Comparison of ENCODE assay signal across 26 cellular contexts in the genomic region with DNA sequence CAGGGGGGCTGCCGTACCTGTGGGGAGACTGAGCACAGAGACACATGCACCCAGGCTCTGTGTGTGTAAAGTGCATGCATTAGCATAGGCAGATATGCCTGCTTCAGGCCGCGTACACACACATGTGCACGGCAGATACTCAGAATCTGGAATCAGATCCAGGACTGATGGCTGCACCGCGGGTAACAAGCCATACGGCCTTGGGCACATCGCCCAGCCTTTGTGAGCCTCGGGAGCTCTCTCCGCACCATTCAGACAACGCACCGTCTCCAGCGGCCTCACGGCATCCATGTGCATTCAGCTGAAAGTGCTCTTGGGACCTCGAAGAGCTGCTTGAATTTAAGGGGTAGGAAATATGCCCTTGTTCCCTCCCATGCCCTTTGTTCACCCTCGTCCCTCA.
A peak's percentile ranks its signal among the peaks of the same experiment; 100 is the strongest.
DNase-seq lines count a peak whose midpoint lies in the region; ATAC-seq and TF ChIP-seq lines count a peak whose summit lies in the region.
"Had no signal": no experiment of that assay in that cellular context is flagged by ENCODE, and none has a peak within 500 bp of the region (broad histone marks: within the 10 kb centered on the region; RNA-seq: fewer than 3 reads in every experiment).

No MANE protein-coding gene starts in this region.

- H3K9me3 Mint-ChIP-seq in neural progenitor cell, result no peaks in the 10 kb centered on the region
- H3K9me3 Mint-ChIP-seq: activated CD8-positive, alpha-beta T cell treated with anti-CD3 and anti-CD28 coated beads for 36 hours; activated naive CD4-positive, alpha-beta T cell treated with anti-CD3 and anti-CD28 coated beads for 36 hours; nephron progenitor cell; stimulated activated naive CD8-positive, alpha-beta T cell treated with anti-CD3 and anti-CD28 coated beads, Interleukin-15, Interleukin-2, amounts not matched to agents 100 ng/mL and 50 ng/mL, for 24 hours had no signal

- H3K4me3 Mint-ChIP-seq in neural progenitor cell, result no peak overlapping the region
- H3K4me3 Mint-ChIP-seq: activated CD8-positive, alpha-beta T cell treated with anti-CD3 and anti-CD28 coated beads for 36 hours; activated naive CD4-positive, alpha-beta T cell treated with anti-CD3 and anti-CD28 coated beads for 36 hours; nephron progenitor cell; stimulated activated naive CD8-positive, alpha-beta T cell treated with anti-CD3 and anti-CD28 coated beads, Interleukin-15, Interleukin-2, amounts not matched to agents 100 ng/mL and 50 ng/mL, for 24 hours; T-helper 17 cell had no signal

- intact Hi-C loops in adrenal gland (cut with DNase I), result no loop called here
- intact Hi-C loops in PC-3 (cut with micrococcal nuclease), result no loop called here

- no peak for TF ChIP-seq POLR2A in adrenal gland (IDR thresholded peaks at IDR 0.05)

- no peaks in the 10 kb centered on the region for H4K20me1 ChIP-seq in neural progenitor cell (ENCODE audit: low read depth)
- H4K20me1 ChIP-seq in PC-3 (ENCODE audit: low read length), result no peaks in the 10 kb centered on the region

- H3K4me2 ChIP-seq in neural progenitor cell, result no peak overlapping the region
- H3K4me2 ChIP-seq in PC-3 (ENCODE audit: low read length), result no peak overlapping the region
- H3K4me2 ChIP-seq: smooth muscle cell had no signal

- H3K9ac ChIP-seq in neural progenitor cell (no peak overlapping the region), PC-3 (ENCODE audit: low read length) (no peak overlapping the region)
- H3K9ac ChIP-seq: KMS-11 had no signal

- peaks cover 37% of the 10 kb centered on the region for H3K4me1 Mint-ChIP-seq in neural progenitor cell

- BruUV-seq in PC-3 (replicated peaks; lab: Mats Ljungman, UMichigan), result no TSS peak

- DNase-seq in DMS153 (lab: John Stamatoyannopoulos, UW) (peak; percentile 24), DMS153 treated with DMSO at 0.1 percent for 48 hours (lab: John Stamatoyannopoulos, UW; ENCODE audit: unreplicated experiment) (no peak), NCI-H2107 (lab: John Stamatoyannopoulos, UW) (peak; percentile 24), adrenal gland (peak; percentile 22 to 72 (median 58)), neural progenitor cell (ENCODE audit: low spot score) (no peak), PC-3 (no peak)
- DNase-seq in stimulated activated naive CD4-positive, alpha-beta T cell treated with Interleukin-2 at 50 U/mL for 16 hours (lab: John Stamatoyannopoulos, UW), result no peak
- no peak for DNase-seq in stimulated activated naive CD4-positive, alpha-beta T cell (lab: John Stamatoyannopoulos, UW)
- DNase-seq: 8988T; activated CD4-positive, alpha-beta T cell treated with anti-CD3 and anti-CD28 coated beads for 1 hour; activated CD8-positive, alpha-beta memory T cell treated with anti-CD3 and anti-CD28 coated beads, Interleukin-2, amount 50 U/mL, for 48 hours; activated CD8-positive, alpha-beta T cell treated with anti-CD3 and anti-CD28 coated beads for 36 hours; activated naive CD4-positive, alpha-beta T cell treated with anti-CD3 and anti-CD28 coated beads for 36 hours; brain microvascular endothelial cell; effector CD4-positive, alpha-beta T cell; mammary epithelial cell; NCI-H146; NCI-H226; NCI-H82; nephron progenitor cell; right cardiac atrium; T-helper 17 cell; uterus had no signal

- no peak overlapping the region for H3K4me3 ChIP-seq in adrenal gland
- H3K4me3 ChIP-seq in neural progenitor cell, result no peak overlapping the region
- no peak overlapping the region for H3K4me3 ChIP-seq in PC-3 (ENCODE audit: low read length)
- H3K4me3 ChIP-seq: smooth muscle cell, uterus had no signal

- no peaks in the 10 kb centered on the region for H3K36me3 Mint-ChIP-seq in neural progenitor cell

- H3K4me1 ChIP-seq in adrenal gland (replicated peaks in 1 of 2) (no peaks in the 10 kb centered on the region), neural progenitor cell (peaks cover 17% of the 10 kb centered on the region), PC-3 (ENCODE audit: insufficient read depth, low read length) (no peaks in the 10 kb centered on the region)
- H3K4me1 ChIP-seq: uterus had no signal

- no peaks in the 10 kb centered on the region for H3K9me3 ChIP-seq in adrenal gland (replicated peaks in 1 of 3)
- H3K9me3 ChIP-seq in neural progenitor cell (ENCODE audit: low read depth), result no peaks in the 10 kb centered on the region
- H3K9me3 ChIP-seq in PC-3 (ENCODE audit: low read length), result no peaks in the 10 kb centered on the region
- H3K9me3 ChIP-seq: uterus had no signal

- no peak overlapping the region for H3K27ac ChIP-seq in adrenal gland
- no peak overlapping the region for H3K27ac ChIP-seq in neural progenitor cell
- no peak overlapping the region for H3K27ac ChIP-seq in PC-3 (ENCODE audit: low read length)
- H3K27ac ChIP-seq: brain microvascular endothelial cell, uterus had no signal

- H3K27me3 Mint-ChIP-seq in neural progenitor cell (ENCODE audit: insufficient read depth, low read depth), result peaks cover 23% of the 10 kb centered on the region
- H3K27me3 Mint-ChIP-seq: activated CD8-positive, alpha-beta T cell treated with anti-CD3 and anti-CD28 coated beads for 36 hours; stimulated activated naive CD8-positive, alpha-beta T cell treated with anti-CD3 and anti-CD28 coated beads, Interleukin-15, Interleukin-2, amounts not matched to agents 100 ng/mL and 50 ng/mL, for 24 hours had no signal

- H3K79me2 ChIP-seq in neural progenitor cell (ENCODE audit: low read depth), result no peaks in the 10 kb centered on the region
- H3K79me2 ChIP-seq in PC-3 (ENCODE audit: low read length), result no peaks in the 10 kb centered on the region

- TF ChIP-seq CTCF in adrenal gland (IDR thresholded peaks at IDR 0.05) (no peak), neural progenitor cell (IDR thresholded peaks at IDR 0.05) (no peak), PC-3 (conservative IDR thresholded peaks at IDR 0.05; ENCODE audit: low read depth, low read length) (no peak)

- H3K36me3 ChIP-seq in adrenal gland (replicated peaks in 1 of 2) (no peaks in the 10 kb centered on the region), neural progenitor cell (no peaks in the 10 kb centered on the region), PC-3 (ENCODE audit: low read depth, low read length) (no peaks in the 10 kb centered on the region)
- H3K36me3 ChIP-seq: brain microvascular endothelial cell, uterus had no signal

- ATAC-seq in PC-3, result no peak
- ATAC-seq: activated CD8-positive, alpha-beta T cell treated with anti-CD3 and anti-CD28 coated beads for 36 hours; right cardiac atrium; T-helper 17 cell had no signal

- H3K27me3 ChIP-seq in adrenal gland (no peaks in the 10 kb centered on the region), neural progenitor cell (no peaks in the 10 kb centered on the region), PC-3 (ENCODE audit: low read length) (peaks cover 91% of the 10 kb centered on the region)
- H3K27me3 ChIP-seq: brain microvascular endothelial cell, uterus had no signal

- H2AFZ ChIP-seq in neural progenitor cell (replicated peaks), result no peak overlapping the region
- no peak overlapping the region for H2AFZ ChIP-seq in PC-3 (ENCODE audit: low read length)

- POLR2A ChIA-PET in PC-3 (lab: Charles Lee; ENCODE audit: unreplicated experiment), result no interaction called here

- WGBS in adrenal gland, 4 donors, result 43 to 53% (median 49%) methylated on average over 15 to 16 of the region's 16 CpGs

- CTCF ChIA-PET in PC-3 (lab: Charles Lee), result no interaction called here

- no peaks in the 10 kb centered on the region for H3F3A ChIP-seq in neural progenitor cell (ENCODE audit: low read depth)
- no peaks in the 10 kb centered on the region for H3F3A ChIP-seq in PC-3 (ENCODE audit: low read length, unreplicated experiment)

- peak overlapping the region; percentile 74 for H3K27ac Mint-ChIP-seq in neural progenitor cell
- H3K27ac Mint-ChIP-seq: activated CD8-positive, alpha-beta T cell treated with anti-CD3 and anti-CD28 coated beads for 36 hours; activated naive CD4-positive, alpha-beta T cell treated with anti-CD3 and anti-CD28 coated beads for 36 hours; stimulated activated naive CD8-positive, alpha-beta T cell treated with anti-CD3 and anti-CD28 coated beads, Interleukin-15, Interleukin-2, amounts not matched to agents 100 ng/mL and 50 ng/mL, for 24 hours; T-helper 17 cell had no signal

- no peaks in the 10 kb centered on the region for H3K9me2 ChIP-seq in PC-3 (replicated peaks; ENCODE audit: low read length)

Comparison
In these comparisons a context has a peak if more than half of its experiments do, and no peak if none do; other contexts are left out.
1. DNase-seq: peak in DMS153 (single experiment), NCI-H2107 (single experiment) and adrenal gland (7 of 7); none in DMS153 treated with DMSO at 0.1 percent for 48 hours (single experiment), neural progenitor cell (single experiment), PC-3 (single experiment), stimulated activated naive CD4-positive, alpha-beta T cell treated with Interleukin-2 at 50 U/mL for 16 hours (single experiment) and stimulated activated naive CD4-positive, alpha-beta T cell (0 of 6).